In genomic region chr2:185638771-185639170, GRCh38 we compare ENCODE assay signal across 24 cellular contexts.
"Had no signal": no experiment of that assay in that cellular context is flagged by ENCODE, and none has a peak within 500 bp of the region (broad histone marks: within the 10 kb centered on the region; RNA-seq: fewer than 3 reads in every experiment).

No MANE protein-coding gene starts in this region.

- ATAC-seq: Panc1, PC-3, SK-N-SH treated with all-trans-retinoic acid at 6 μM for 48 hours had no signal

- DNase-seq: IMR-90; Kasumi-1; KG1; MV-4-11; NCI-H1092; NCI-H1105 treated with DMSO at 0.1 percent for 48 hours; NCI-H1417 treated with DMSO at 0.1 percent for 48 hours; NCI-H146; NCI-H1694 treated with DMSO at 0.1 percent for 48 hours; NCI-H2029; NCI-H2081 treated with DMSO at 0.1 percent for 48 hours; NCI-H2171; NCI-H226; NCI-H446; NCI-H510A; NCI-H524 treated with DMSO at 0.1 percent for 48 hours; NCI-H69; NCI-H774; NK-92 treated with Interleukin-12 subunit alpha and Interleukin-12 subunit beta, amount 100 ng/mL, for 24 hours; PC-3; Right ventricle myocardium superior; SIG-M5 had no signal
